Comparison of ENCODE assay signal across 8 cellular contexts in genomic region chr1:21669287-21670058, GRCh38. TPM values are rescaled to one million over a fixed set of nuclear protein-coding genes. Genes with fewer than 3 reads are reported as not detected.
DNase-seq lines count a peak whose midpoint lies in the region; ATAC-seq and TF ChIP-seq lines count a peak whose summit lies in the region.

RAP1GAP (minus strand) TSS chr1:21669357; CDS start chr1:21620032, 49,325 bp downstream.

- H3K4me1 ChIP-seq in BE2C, result peaks cover 8% of the 10 kb centered on the region

- H3K4me3 ChIP-seq in BE2C (ENCODE audit: low read depth, low read length), result peak within 1 kb of the TSS; percentile 32

- H3K4me1 Mint-ChIP-seq in WTC11 (peaks cover 24% of the 10 kb centered on the region), endothelial cell (ENCODE audit: unreplicated experiment) (peaks cover 5% of the 10 kb centered on the region), naive B cell (peaks cover 8 to 13% (median 10%) of the 10 kb centered on the region in 3 donors)

- H3K36me3 ChIP-seq in BE2C, result no peaks in the 10 kb centered on the region

- CTCF ChIA-PET in WTC11 (lab: Charles Lee), result interaction anchor here (0.6 to 1.5 kb wide), 3 partner anchors 13 to 87 kb away, joined by 3 to 11 read pairs (median 3); no protein-coding TSS in a partner anchor

- TF ChIP-seq CTCF in BE2C (IDR thresholded peaks at IDR 0.05; ENCODE audit: low read depth, low read length) (no peak), WTC11 (IDR thresholded peaks at IDR 0.05) (no peak), endothelial cell (IDR thresholded peaks at IDR 0.05; ENCODE audit: unreplicated experiment) (no peak)

- DNase-seq in BE2C, result no peak
- DNase-seq in HUDEP-2 (lab: John Stamatoyannopoulos, UW; ENCODE audit: unreplicated experiment in 76 of 76), result peak in 59 of 76 experiments; percentile 6 to 76 (median 43)
- DNase-seq in WTC11 (ENCODE audit: low spot score), result peak; percentile 57
- DNase-seq in endothelial cell (ENCODE audit: low spot score), result peak; percentile 31
- DNase-seq in naive B cell, result no peak
- no peak for DNase-seq in NCI-H446 (lab: John Stamatoyannopoulos, UW)

- no peak within 1 kb of the TSS for H3K27ac Mint-ChIP-seq in WTC11
- no peak within 1 kb of the TSS for H3K27ac Mint-ChIP-seq in endothelial cell (ENCODE audit: unreplicated experiment)
- no peak within 1 kb of the TSS for H3K27ac Mint-ChIP-seq in naive B cell

- peak; percentile 58 for ATAC-seq in WTC11
- peak; percentile 63 to 69 for ATAC-seq in naive B cell (ENCODE audit: low read depth in 2 of 2)
- no peak for ATAC-seq in HG03097 (IDR thresholded peaks at IDR 0.05; ENCODE audit: low FRiP score, unreplicated experiment)
- ATAC-seq in GM19463 (IDR thresholded peaks at IDR 0.05; ENCODE audit: unreplicated experiment), result no peak

- no peaks in the 10 kb centered on the region for H3K9me3 ChIP-seq in BE2C

- H3K27me3 ChIP-seq in BE2C, result no peaks in the 10 kb centered on the region

- H3K36me3 Mint-ChIP-seq in WTC11 (no peaks in the 10 kb centered on the region), endothelial cell (ENCODE audit: low read depth, unreplicated experiment) (no peaks in the 10 kb centered on the region), naive B cell (no peaks in the 10 kb centered on the region)

- H3K27me3 Mint-ChIP-seq in WTC11 (ENCODE audit: low read depth), result peaks cover 20% of the 10 kb centered on the region
- H3K27me3 Mint-ChIP-seq in endothelial cell (ENCODE audit: unreplicated experiment), result peaks cover 22% of the 10 kb centered on the region
- peaks cover 30 to 44% (median 40%) of the 10 kb centered on the region in 3 donors for H3K27me3 Mint-ChIP-seq in naive B cell

- H3K9me3 Mint-ChIP-seq in WTC11 (no peaks in the 10 kb centered on the region), endothelial cell (ENCODE audit: unreplicated experiment) (no peaks in the 10 kb centered on the region), naive B cell (no peaks in the 10 kb centered on the region)

- H3K4me3 Mint-ChIP-seq in WTC11 (peak within 1 kb of the TSS; percentile 67), endothelial cell (ENCODE audit: unreplicated experiment) (no peak within 1 kb of the TSS), naive B cell (peak within 1 kb of the TSS; percentile 24 to 71 (median 55))

- POLR2A ChIA-PET in WTC11 (lab: Charles Lee), result interaction anchor here (0.6 to 1.6 kb wide), 3 partner anchors 10 to 356 kb away, joined by 3 to 5 read pairs (median 4); no protein-coding TSS in a partner anchor

TF ChIP-seq in WTC11, 78 proteins besides CTCF, POLR2A, EP300 and RAD21 (continues in another document):
- TF ChIP-seq, protein P1, sequence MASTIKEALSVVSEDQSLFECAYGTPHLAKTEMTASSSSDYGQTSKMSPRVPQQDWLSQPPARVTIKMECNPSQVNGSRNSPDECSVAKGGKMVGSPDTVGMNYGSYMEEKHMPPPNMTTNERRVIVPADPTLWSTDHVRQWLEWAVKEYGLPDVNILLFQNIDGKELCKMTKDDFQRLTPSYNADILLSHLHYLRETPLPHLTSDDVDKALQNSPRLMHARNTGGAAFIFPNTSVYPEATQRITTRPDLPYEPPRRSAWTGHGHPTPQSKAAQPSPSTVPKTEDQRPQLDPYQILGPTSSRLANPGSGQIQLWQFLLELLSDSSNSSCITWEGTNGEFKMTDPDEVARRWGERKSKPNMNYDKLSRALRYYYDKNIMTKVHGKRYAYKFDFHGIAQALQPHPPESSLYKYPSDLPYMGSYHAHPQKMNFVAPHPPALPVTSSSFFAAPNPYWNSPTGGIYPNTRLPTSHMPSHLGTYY (CRISPR knock-in tag; IDR thresholded peaks at IDR 0.05), result peak; percentile 22; the same call in 1 of the 2 replicates
- TF ChIP-seq FOXK1 (CRISPR knock-in tag; IDR thresholded peaks at IDR 0.05) (no peak), FOXP4 (CRISPR knock-in tag; IDR thresholded peaks at IDR 0.05) (0 out of 2 replicates have a peak, but pooled peaks have one; percentile 27), ZNF263 (CRISPR knock-in tag; IDR thresholded peaks at IDR 0.05; ENCODE audit: low read depth) (no peak), KAT7 (CRISPR knock-in tag; IDR thresholded peaks at IDR 0.05; ENCODE audit: borderline replicate concordance) (0 out of 2 replicates have a peak, but pooled peaks have one; percentile 27), TCF7 (CRISPR knock-in tag; IDR thresholded peaks at IDR 0.05; ENCODE audit: low read depth) (peak; percentile 26; the same call in 1 of the 2 replicates), PRRX2 (CRISPR knock-in tag; IDR thresholded peaks at IDR 0.05) (0 out of 2 replicates have a peak, but pooled peaks have one; percentile 41), AR (CRISPR knock-in tag; IDR thresholded peaks at IDR 0.05) (0 out of 2 replicates have a peak, but pooled peaks have one; percentile 21)
- TF ChIP-seq, protein P2, sequence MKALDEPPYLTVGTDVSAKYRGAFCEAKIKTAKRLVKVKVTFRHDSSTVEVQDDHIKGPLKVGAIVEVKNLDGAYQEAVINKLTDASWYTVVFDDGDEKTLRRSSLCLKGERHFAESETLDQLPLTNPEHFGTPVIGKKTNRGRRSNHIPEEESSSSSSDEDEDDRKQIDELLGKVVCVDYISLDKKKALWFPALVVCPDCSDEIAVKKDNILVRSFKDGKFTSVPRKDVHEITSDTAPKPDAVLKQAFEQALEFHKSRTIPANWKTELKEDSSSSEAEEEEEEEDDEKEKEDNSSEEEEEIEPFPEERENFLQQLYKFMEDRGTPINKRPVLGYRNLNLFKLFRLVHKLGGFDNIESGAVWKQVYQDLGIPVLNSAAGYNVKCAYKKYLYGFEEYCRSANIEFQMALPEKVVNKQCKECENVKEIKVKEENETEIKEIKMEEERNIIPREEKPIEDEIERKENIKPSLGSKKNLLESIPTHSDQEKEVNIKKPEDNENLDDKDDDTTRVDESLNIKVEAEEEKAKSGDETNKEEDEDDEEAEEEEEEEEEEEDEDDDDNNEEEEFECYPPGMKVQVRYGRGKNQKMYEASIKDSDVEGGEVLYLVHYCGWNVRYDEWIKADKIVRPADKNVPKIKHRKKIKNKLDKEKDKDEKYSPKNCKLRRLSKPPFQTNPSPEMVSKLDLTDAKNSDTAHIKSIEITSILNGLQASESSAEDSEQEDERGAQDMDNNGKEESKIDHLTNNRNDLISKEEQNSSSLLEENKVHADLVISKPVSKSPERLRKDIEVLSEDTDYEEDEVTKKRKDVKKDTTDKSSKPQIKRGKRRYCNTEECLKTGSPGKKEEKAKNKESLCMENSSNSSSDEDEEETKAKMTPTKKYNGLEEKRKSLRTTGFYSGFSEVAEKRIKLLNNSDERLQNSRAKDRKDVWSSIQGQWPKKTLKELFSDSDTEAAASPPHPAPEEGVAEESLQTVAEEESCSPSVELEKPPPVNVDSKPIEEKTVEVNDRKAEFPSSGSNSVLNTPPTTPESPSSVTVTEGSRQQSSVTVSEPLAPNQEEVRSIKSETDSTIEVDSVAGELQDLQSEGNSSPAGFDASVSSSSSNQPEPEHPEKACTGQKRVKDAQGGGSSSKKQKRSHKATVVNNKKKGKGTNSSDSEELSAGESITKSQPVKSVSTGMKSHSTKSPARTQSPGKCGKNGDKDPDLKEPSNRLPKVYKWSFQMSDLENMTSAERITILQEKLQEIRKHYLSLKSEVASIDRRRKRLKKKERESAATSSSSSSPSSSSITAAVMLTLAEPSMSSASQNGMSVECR (CRISPR knock-in tag; IDR thresholded peaks at IDR 0.05; ENCODE audit: borderline replicate concordance), result 0 out of 2 replicates have a peak, but pooled peaks have one; percentile 34
- TF ChIP-seq, protein P3, sequence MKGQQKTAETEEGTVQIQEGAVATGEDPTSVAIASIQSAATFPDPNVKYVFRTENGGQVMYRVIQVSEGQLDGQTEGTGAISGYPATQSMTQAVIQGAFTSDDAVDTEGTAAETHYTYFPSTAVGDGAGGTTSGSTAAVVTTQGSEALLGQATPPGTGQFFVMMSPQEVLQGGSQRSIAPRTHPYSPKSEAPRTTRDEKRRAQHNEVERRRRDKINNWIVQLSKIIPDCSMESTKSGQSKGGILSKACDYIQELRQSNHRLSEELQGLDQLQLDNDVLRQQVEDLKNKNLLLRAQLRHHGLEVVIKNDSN (CRISPR knock-in tag; IDR thresholded peaks at IDR 0.05), result peak; percentile 78

RNA-seq across cellular contexts. Expression of gene RAP1GAP, which starts in this region (rescaled TPM):
- polyA plus RNA-seq in BE2C (2012; ENCODE audit: insufficient read depth, insufficient read length, low read depth), result 7.0 TPM
- total RNA-seq in WTC11 (2021) (7.6 to 9.9 TPM (median 9.7 TPM) in 3 replicates), endothelial cell (ENCODE audit: unreplicated experiment) (0.56 TPM)
- polyA plus RNA-seq in naive B cell (ENCODE audit: low read depth in 6 of 6), result not detected

Comparison
In these comparisons a context has a peak if more than half of its experiments do, and no peak if none do; other contexts are left out.
1. Peak in DNase-seq in endothelial cell; RNA of the gene not detected or under 1 TPM.
2. Peak in ATAC-seq in naive B cell; RNA of the gene not detected or under 1 TPM.
3. DNase-seq: peak in HUDEP-2 (59 of 76) and WTC11 (single experiment); none in BE2C (single experiment), naive B cell (single experiment) and NCI-H446 (0 of 2).